ENCODE assay signal across 1 cellular context in genomic region chr3:72086051-72086711, GRCh38.
TF ChIP-seq lines count a peak whose summit lies in the region.

No MANE protein-coding gene starts in this region.

TF ChIP-seq in K562, 482 proteins besides CTCF, POLR2A, EP300 and RAD21 (continued from another document):
- no peak for TF ChIP-seq MXD1 (CRISPR knock-in tag; IDR thresholded peaks at IDR 0.05; ENCODE audit: borderline replicate concordance, poor library complexity, severe bottlenecking)
